ENCODE assay signal across 11 cellular contexts in genomic region chr17:61386251-61386650, GRCh38. TPM values are rescaled to one million over a fixed set of nuclear protein-coding genes. Genes with fewer than 3 reads are reported as not detected.
A peak's percentile ranks its signal among the peaks of the same experiment; 100 is the strongest.
DNase-seq lines count a peak whose midpoint lies in the region; ATAC-seq and TF ChIP-seq lines count a peak whose summit lies in the region.
"Had no signal": no experiment of that assay in that cellular context is flagged by ENCODE, and none has a peak within 500 bp of the region (broad histone marks: within the 10 kb centered on the region; RNA-seq: fewer than 3 reads in every experiment).

No MANE protein-coding gene starts in this region.

- POLR2A ChIA-PET in Panc1 (lab: Charles Lee), result no interaction called here
- POLR2A ChIA-PET in activated CD4-positive, alpha-beta memory T cell treated with anti-CD3 and anti-CD28 coated beads, Interleukin-2, amount 10 ng/mL, durations not matched to agents 7 days and 5 days (lab: Charles Lee), result no interaction called here

- no peak overlapping the region for H3K27ac Mint-ChIP-seq in glutamatergic neuron (ENCODE audit: unreplicated experiment)
- H3K27ac Mint-ChIP-seq in nephron, result peak overlapping the region; percentile 13 to 89 (median 61)
- no peak overlapping the region for H3K27ac Mint-ChIP-seq in activated CD4-positive, alpha-beta memory T cell treated with anti-CD3 and anti-CD28 coated beads, Interleukin-2, amount 10 ng/mL, durations not matched to agents 7 days and 5 days
- H3K27ac Mint-ChIP-seq: CD4-positive, alpha-beta memory T cell had no signal

- peak overlapping the region; percentile 48; the same call in 1 of the 2 replicates for H3K27ac ChIP-seq in Panc1 (ENCODE audit: low read length)
- H3K27ac ChIP-seq: A549, C4-2B had no signal

- H3K9me3 ChIP-seq in Panc1 (ENCODE audit: control insufficient read depth, insufficient read depth, low read depth, low read length), result no peaks in the 10 kb centered on the region
- H3K9me3 ChIP-seq: A549, BE2C had no signal

- no peaks in the 10 kb centered on the region for H3K27me3 ChIP-seq in Panc1 (ENCODE audit: control insufficient read depth, insufficient read depth, low read length)
- H3K27me3 ChIP-seq: BE2C had no signal

- peaks cover 10% of the 10 kb centered on the region for H3K27me3 Mint-ChIP-seq in glutamatergic neuron (ENCODE audit: unreplicated experiment)
- peaks cover 11% of the 10 kb centered on the region for H3K27me3 Mint-ChIP-seq in nephron (ENCODE audit: low read depth)
- peaks cover under 1% of the 10 kb centered on the region for H3K27me3 Mint-ChIP-seq in activated CD4-positive, alpha-beta memory T cell treated with anti-CD3 and anti-CD28 coated beads, Interleukin-2, amount 10 ng/mL, durations not matched to agents 7 days and 5 days

- intact Hi-C loops in Panc1 (cut with micrococcal nuclease; ENCODE audit: unreplicated experiment), result no loop called here

- no peak overlapping the region for H3K4me3 ChIP-seq in Panc1 (ENCODE audit: low read depth in 2 of 2, low read length in 2 of 2)
- H3K4me3 ChIP-seq: A549 had no signal

- no peak for TF ChIP-seq CTCF in Panc1 (IDR thresholded peaks at IDR 0.05)
- no peak for TF ChIP-seq CTCF in glutamatergic neuron (IDR thresholded peaks at IDR 0.05; ENCODE audit: partially characterized antibody, unreplicated experiment)
- no peak for TF ChIP-seq CTCF in nephron (IDR thresholded peaks at IDR 0.05; ENCODE audit: unreplicated experiment in 3 of 3)

- no peak overlapping the region for H3K4me3 Mint-ChIP-seq in glutamatergic neuron (ENCODE audit: unreplicated experiment)
- no peak overlapping the region for H3K4me3 Mint-ChIP-seq in nephron
- H3K4me3 Mint-ChIP-seq in activated CD4-positive, alpha-beta memory T cell treated with anti-CD3 and anti-CD28 coated beads, Interleukin-2, amount 10 ng/mL, durations not matched to agents 7 days and 5 days, result no peak overlapping the region
- H3K4me3 Mint-ChIP-seq: CD4-positive, alpha-beta memory T cell had no signal

- no peaks in the 10 kb centered on the region for H3K36me3 Mint-ChIP-seq in glutamatergic neuron (ENCODE audit: unreplicated experiment)
- H3K36me3 Mint-ChIP-seq in nephron (ENCODE audit: low read depth), result peaks cover 5% of the 10 kb centered on the region
- H3K36me3 Mint-ChIP-seq in activated CD4-positive, alpha-beta memory T cell treated with anti-CD3 and anti-CD28 coated beads, Interleukin-2, amount 10 ng/mL, durations not matched to agents 7 days and 5 days (ENCODE audit: low read depth), result no peaks in the 10 kb centered on the region

- H3K9me3 Mint-ChIP-seq in glutamatergic neuron (ENCODE audit: unreplicated experiment), result peaks cover 10% of the 10 kb centered on the region
- no peaks in the 10 kb centered on the region for H3K9me3 Mint-ChIP-seq in nephron
- no peaks in the 10 kb centered on the region for H3K9me3 Mint-ChIP-seq in activated CD4-positive, alpha-beta memory T cell treated with anti-CD3 and anti-CD28 coated beads, Interleukin-2, amount 10 ng/mL, durations not matched to agents 7 days and 5 days
- H3K9me3 Mint-ChIP-seq: CD4-positive, alpha-beta memory T cell had no signal

- no peak for DNase-seq in Panc1 (ENCODE audit: low read depth, low spot score)
- peak; percentile 6 for DNase-seq in glutamatergic neuron
- DNase-seq in glomerular visceral epithelial cell (ENCODE audit: extremely low spot score), result no peak
- DNase-seq in SHP77 treated with DMSO at 0.1 percent for 48 hours (lab: John Stamatoyannopoulos, UW), result no peak
- no peak for DNase-seq in activated CD4-positive, alpha-beta memory T cell treated with anti-CD3 and anti-CD28 coated beads, Interleukin-2, amount 10 ng/mL, durations not matched to agents 7 days and 5 days
- DNase-seq: CD4-positive, alpha-beta memory T cell; DMS79 had no signal

- no TSS peak for BruUV-seq in Panc1 (replicated peaks; lab: Mats Ljungman, UMichigan)

- ATAC-seq in Panc1, result no peak
- ATAC-seq: A549 had no signal

- H3K4me1 Mint-ChIP-seq in glutamatergic neuron (ENCODE audit: low read depth, unreplicated experiment) (peaks cover 12% of the 10 kb centered on the region), nephron (peaks cover 55% of the 10 kb centered on the region)
- no peaks in the 10 kb centered on the region for H3K4me1 Mint-ChIP-seq in activated CD4-positive, alpha-beta memory T cell treated with anti-CD3 and anti-CD28 coated beads, Interleukin-2, amount 10 ng/mL, durations not matched to agents 7 days and 5 days

- CTCF ChIA-PET in Panc1 (lab: Charles Lee), result interaction anchor here (0.7 kb wide), 1 partner anchor 484 kb away, joined by 7 read pairs; no protein-coding TSS in a partner anchor
- CTCF ChIA-PET in activated CD4-positive, alpha-beta memory T cell treated with anti-CD3 and anti-CD28 coated beads, Interleukin-2, amount 10 ng/mL, durations not matched to agents 7 days and 5 days (lab: Charles Lee), result no interaction called here

- in situ Hi-C loops in Panc1 (cut with HindIII; ENCODE audit: low pct_unique_long_range_greater_than_20kb, low sequenced_read_pairs), result no loop called here

- H3K36me3 ChIP-seq in Panc1 (ENCODE audit: control insufficient read depth, insufficient read depth, low read length), result no peaks in the 10 kb centered on the region
- H3K36me3 ChIP-seq: BE2C had no signal

- H3K4me1 ChIP-seq in Panc1 (ENCODE audit: control insufficient read depth, insufficient read depth, low read length), result peaks cover 29% of the 10 kb centered on the region
- H3K4me1 ChIP-seq: A549 had no signal

RNA-seq across cellular contexts. Expression of gene TBX2, which starts 13.4 kb away (rescaled TPM):
- total RNA-seq in Panc1 (2021; ENCODE audit: unreplicated experiment), result 35.6 TPM
- polyA plus RNA-seq in Panc1 (2012; ENCODE audit: insufficient read length), result 30.7 TPM
- 5.4 TPM for total RNA-seq in glutamatergic neuron (ENCODE audit: unreplicated experiment)
- total RNA-seq in activated CD4-positive, alpha-beta memory T cell treated with anti-CD3 and anti-CD28 coated beads, Interleukin-2, amount 10 ng/mL, durations not matched to agents 7 days and 5 days, result not detected
- total RNA-seq: CD4-positive, alpha-beta memory T cell had no signal
- polyA plus RNA-seq: CD4-positive, alpha-beta memory T cell had no signal

Comparison
In these comparisons a context has a peak if more than half of its experiments do, and no peak if none do; other contexts are left out.
1. H3K27ac Mint-ChIP-seq: peak in nephron (3 of 3); none in glutamatergic neuron (single experiment) and activated CD4-positive, alpha-beta memory T cell treated with anti-CD3 and anti-CD28 coated beads, Interleukin-2, amount 10 ng/mL, durations not matched to agents 7 days and 5 days (single experiment).